In the genomic region with DNA sequence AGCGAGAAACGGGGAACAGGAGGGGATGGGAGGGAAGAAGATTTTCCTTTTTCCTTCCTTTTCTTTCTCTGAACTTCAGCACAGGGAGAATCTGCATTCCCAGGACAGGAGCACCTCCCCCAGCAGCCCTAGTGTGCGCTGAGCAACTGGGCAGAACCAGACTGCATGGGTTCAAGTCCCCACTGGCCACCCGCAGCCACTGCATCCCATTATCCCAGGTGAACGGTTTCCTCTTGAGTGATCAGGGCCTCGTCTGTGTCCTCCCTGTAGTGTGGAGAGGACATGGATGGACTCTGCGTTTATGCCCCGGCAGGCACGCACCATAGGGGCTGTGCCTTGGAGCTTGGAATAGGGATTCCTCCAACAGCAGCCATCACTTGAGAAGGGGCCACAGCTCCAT, we compare ENCODE assay signal across 19 cellular contexts. TPM values are rescaled to one million over a fixed set of nuclear protein-coding genes. Genes with fewer than 3 reads are reported as not detected.
DNase-seq lines count a peak whose midpoint lies in the region; ATAC-seq and TF ChIP-seq lines count a peak whose summit lies in the region.
"Had no signal": no experiment of that assay in that cellular context is flagged by ENCODE, and none has a peak within 500 bp of the region (broad histone marks: within the 10 kb centered on the region; RNA-seq: fewer than 3 reads in every experiment).

No MANE protein-coding gene starts in this region.

- H3K4me3 Mint-ChIP-seq in HFFc6 (peak overlapping the region; percentile 67; the same call in 1 of the 2 replicates), nephron (peak overlapping the region; percentile 59 to 82 (median 76))
- H3K4me3 Mint-ChIP-seq in activated CD8-positive, alpha-beta T cell treated with anti-CD3 and anti-CD28 coated beads for 36 hours: no peak overlapping the region
- H3K4me3 Mint-ChIP-seq: activated T-helper 17 cell treated with anti-CD3 and anti-CD28 coated beads, Interleukin-2, amount 50 U/mL, for 72 hours had no signal

- no peaks in the 10 kb centered on the region for H3K36me3 ChIP-seq in testis (ENCODE audit: low read depth, missing control alignments)
- H3K36me3 ChIP-seq: WERI-Rb-1 had no signal

- H3K4me3 ChIP-seq in coronary artery (peak overlapping the region; percentile 54), testis (no peak overlapping the region)

- H3K4me1 ChIP-seq in testis: peaks cover 10% of the 10 kb centered on the region

- CTCF ChIA-PET in activated CD8-positive, alpha-beta T cell treated with anti-CD3 and anti-CD28 coated beads for 36 hours (lab: Charles Lee): no interaction called here

- H3K27me3 Mint-ChIP-seq in HFFc6 (ENCODE audit: insufficient read depth): peaks cover 15% of the 10 kb centered on the region; the same call in 1 of the 2 replicates
- peaks cover 9% of the 10 kb centered on the region for H3K27me3 Mint-ChIP-seq in nephron (ENCODE audit: low read depth)
- H3K27me3 Mint-ChIP-seq in activated CD8-positive, alpha-beta T cell treated with anti-CD3 and anti-CD28 coated beads for 36 hours: peaks cover 9% of the 10 kb centered on the region

- DNase-seq in HFFc6 (no peak), coronary artery (ENCODE audit: low spot score) (no peak), testis (no peak), SK-N-DZ (ENCODE audit: low spot score) (no peak), NCI-H510A treated with DMSO at 0.1 percent for 48 hours (lab: John Stamatoyannopoulos, UW) (no peak)
- no peak for DNase-seq in activated CD8-positive, alpha-beta T cell treated with anti-CD3 and anti-CD28 coated beads for 36 hours
- DNase-seq in stimulated activated naive CD4-positive, alpha-beta T cell (lab: John Stamatoyannopoulos, UW): no peak
- DNase-seq: activated CD8-positive, alpha-beta memory T cell treated with anti-CD3 and anti-CD28 coated beads for 24 hours; amygdala; cortex of kidney; head of caudate nucleus; NCI-H1930 had no signal

- TF ChIP-seq CTCF in HFFc6 (IDR thresholded peaks at IDR 0.05) (0 out of 2 replicates have a peak, but pooled peaks have one; percentile 16), coronary artery (IDR thresholded peaks at IDR 0.05) (no peak), nephron (IDR thresholded peaks at IDR 0.05; ENCODE audit: unreplicated experiment in 3 of 3) (no peak), testis (IDR thresholded peaks at IDR 0.05) (no peak)
- TF ChIP-seq CTCF in activated CD8-positive, alpha-beta T cell treated with anti-CD3 and anti-CD28 coated beads for 36 hours (IDR thresholded peaks at IDR 0.05): no peak

- H3K36me3 Mint-ChIP-seq in HFFc6 (ENCODE audit: low read depth) (no peaks in the 10 kb centered on the region), nephron (ENCODE audit: low read depth) (no peaks in the 10 kb centered on the region)
- H3K36me3 Mint-ChIP-seq in activated CD8-positive, alpha-beta T cell treated with anti-CD3 and anti-CD28 coated beads for 36 hours (ENCODE audit: low read depth): no peaks in the 10 kb centered on the region

- ATAC-seq in activated CD8-positive, alpha-beta T cell treated with anti-CD3 and anti-CD28 coated beads for 36 hours: no peak
- ATAC-seq: activated T-helper 17 cell treated with anti-CD3 and anti-CD28 coated beads, Interleukin-2, amount 50 U/mL, for 72 hours; Panc1 had no signal

- H3K9me3 ChIP-seq in testis: no peaks in the 10 kb centered on the region

- peak overlapping the region; percentile 53 to 79 for H3K27ac ChIP-seq in coronary artery
- H3K27ac ChIP-seq in testis: peak overlapping the region; percentile 65 to 85
- H3K27ac ChIP-seq: WERI-Rb-1 had no signal

- H3K9me3 Mint-ChIP-seq in HFFc6 (no peaks in the 10 kb centered on the region), nephron (no peaks in the 10 kb centered on the region)
- H3K9me3 Mint-ChIP-seq in activated CD8-positive, alpha-beta T cell treated with anti-CD3 and anti-CD28 coated beads for 36 hours: no peaks in the 10 kb centered on the region
- H3K9me3 Mint-ChIP-seq: activated T-helper 17 cell treated with anti-CD3 and anti-CD28 coated beads, Interleukin-2, amount 50 U/mL, for 72 hours had no signal

- TF ChIP-seq POLR2A in testis (IDR thresholded peaks at IDR 0.05): no peak

- 79 to 81% methylated on average over 9 of the region's 9 CpGs for WGBS in testis, 2 donors

- H3K27ac Mint-ChIP-seq in HFFc6: no peak overlapping the region
- H3K27ac Mint-ChIP-seq in nephron: peak overlapping the region; percentile 99 to 100 (median 100)
- H3K27ac Mint-ChIP-seq in activated CD8-positive, alpha-beta T cell treated with anti-CD3 and anti-CD28 coated beads for 36 hours: no peak overlapping the region
- H3K27ac Mint-ChIP-seq: activated T-helper 17 cell treated with anti-CD3 and anti-CD28 coated beads, Interleukin-2, amount 50 U/mL, for 72 hours had no signal

- POLR2A ChIA-PET in activated CD8-positive, alpha-beta T cell treated with anti-CD3 and anti-CD28 coated beads for 36 hours (lab: Charles Lee): no interaction called here

- peaks cover 28% of the 10 kb centered on the region for H3K4me1 Mint-ChIP-seq in HFFc6 (ENCODE audit: low read depth)
- peaks cover 57% of the 10 kb centered on the region for H3K4me1 Mint-ChIP-seq in nephron
- peaks cover 16% of the 10 kb centered on the region for H3K4me1 Mint-ChIP-seq in activated CD8-positive, alpha-beta T cell treated with anti-CD3 and anti-CD28 coated beads for 36 hours (ENCODE audit: low read depth)

- no peaks in the 10 kb centered on the region for H3K27me3 ChIP-seq in testis

- intact Hi-C loops in testis (cut with DNase I; ENCODE audit: low total_unique reads): loop anchor here (5.0 kb wide), 1 partner anchor 518 kb away; no protein-coding TSS in a partner anchor
- intact Hi-C loops in activated CD8-positive, alpha-beta T cell treated with anti-CD3 and anti-CD28 coated beads for 36 hours (cut with micrococcal nuclease): loop anchor here (10.0 kb wide), 1 partner anchor 581 kb away; no protein-coding TSS in a partner anchor

RNA-seq across cellular contexts. Expression of gene ANKRD60, which starts 53.0 kb away (rescaled TPM):
- not detected for total RNA-seq in HFFc6 (2021; fragmentation: NEBNext Ultra II Directional; extraction: Animal tissue kit (Norgen Biotek cat#: 25700))
- total RNA-seq in testis: 1 to 10 TPM; 3.0 to 8.0 TPM
- 7.7 TPM for polyA plus RNA-seq in testis (ENCODE audit: insufficient read depth, low read depth, low replicate concordance)
- total RNA-seq in activated CD8-positive, alpha-beta T cell treated with anti-CD3 and anti-CD28 coated beads for 36 hours: not detected
- not detected in 2 replicates for polyA plus RNA-seq in SK-N-DZ (2014; cell fraction: cytosol; rRNA removed)
- polyA plus RNA-seq in SK-N-DZ (2014; cell fraction: nucleus; rRNA removed): not detected in 2 replicates
- total RNA-seq: activated T-helper 17 cell treated with anti-CD3 and anti-CD28 coated beads, Interleukin-2, amount 50 U/mL, for 72 hours; epithelial cell of proximal tubule; myocyte had no signal
- polyA plus RNA-seq: keratinocyte had no signal

Comparison
In these comparisons a context has a peak if more than half of its experiments do, and no peak if none do; other contexts are left out.
1. H3K27ac Mint-ChIP-seq: peak in nephron (3 of 3); none in HFFc6 (single experiment) and activated CD8-positive, alpha-beta T cell treated with anti-CD3 and anti-CD28 coated beads for 36 hours (single experiment).